ENCODE assay signal across 8 cellular contexts in genomic region chr2:46062637-46063412, GRCh38.
DNase-seq lines count a peak whose midpoint lies in the region; ATAC-seq, FAIRE-seq and TF ChIP-seq lines count a peak whose summit lies in the region.

No MANE protein-coding gene starts in this region.

- TF ChIP-seq POLR2A in heart left ventricle (IDR thresholded peaks at IDR 0.05) = no peak

- no peaks in the 10 kb centered on the region for H3K79me2 ChIP-seq in SU-DHL-6 (ENCODE audit: insufficient read depth, low read length)

- H3K4me1 ChIP-seq in heart left ventricle (peaks cover 0 to 55% (median 23%) of the 10 kb centered on the region in 12 donors), psoas muscle (no peaks in the 10 kb centered on the region)

- intact Hi-C loops in heart left ventricle (cut with DNase I) = loop anchor here (1.0 to 10.0 kb wide), 13 partner anchors 51 to 304 kb away; partner anchors contain the start of gene EPAS1 (in 9 of the 10)
- intact Hi-C loops in psoas muscle (cut with DNase I) = loop anchor here (2.0 to 10.0 kb wide), 3 partner anchors 232 to 398 kb away; partner anchors contain the start of gene EPAS1 (in 1 of the 2)

- H3K36me3 ChIP-seq in SU-DHL-6 (ENCODE audit: low read length) = no peaks in the 10 kb centered on the region
- H3K36me3 ChIP-seq in heart left ventricle = no peaks in the 10 kb centered on the region
- H3K36me3 ChIP-seq in psoas muscle (ENCODE audit: insufficient read depth in 1 of 2, low read depth in 1 of 2) = no peaks in the 10 kb centered on the region

- H3K9ac ChIP-seq in SU-DHL-6 (ENCODE audit: low read length) = no peak overlapping the region

- H3F3A ChIP-seq in SU-DHL-6 (ENCODE audit: insufficient read depth) = no peaks in the 10 kb centered on the region

- H3K4me1 Mint-ChIP-seq in activated naive CD8-positive, alpha-beta T cell treated with anti-CD3 and anti-CD28 coated beads, Interleukin-2, amount 10 ng/mL, durations not matched to agents 7 days and 5 days = peaks cover 7% of the 10 kb centered on the region

- H3K9me3 ChIP-seq in SU-DHL-6 (ENCODE audit: insufficient read depth, low read length) (no peaks in the 10 kb centered on the region), heart left ventricle (no peaks in the 10 kb centered on the region), psoas muscle (no peaks in the 10 kb centered on the region)

- peaks cover 4% of the 10 kb centered on the region for H3K27me3 Mint-ChIP-seq in activated naive CD8-positive, alpha-beta T cell treated with anti-CD3 and anti-CD28 coated beads, Interleukin-2, amount 10 ng/mL, durations not matched to agents 7 days and 5 days

- no peak overlapping the region for H3K4me3 Mint-ChIP-seq in activated naive CD8-positive, alpha-beta T cell treated with anti-CD3 and anti-CD28 coated beads, Interleukin-2, amount 10 ng/mL, durations not matched to agents 7 days and 5 days

- FAIRE-seq in urothelium cell line (lab: Jason Lieb, UNC) = no peak

- no peak overlapping the region for H3K27ac Mint-ChIP-seq in activated naive CD8-positive, alpha-beta T cell treated with anti-CD3 and anti-CD28 coated beads, Interleukin-2, amount 10 ng/mL, durations not matched to agents 7 days and 5 days

- H2AFZ ChIP-seq in SU-DHL-6 (ENCODE audit: low read depth, low read length, severe bottlenecking) = no peak overlapping the region

- peak; percentile 47 for ATAC-seq in activated naive CD8-positive, alpha-beta T cell treated with anti-CD3 and anti-CD28 coated beads, Interleukin-2, amount 10 ng/mL, durations not matched to agents 7 days and 5 days (ENCODE audit: low read depth)
- ATAC-seq in heart left ventricle (peak; percentile 63 to 84 (median 80)), psoas muscle (peak; percentile 58 to 91 (median 76)), HG02981 (IDR thresholded peaks at IDR 0.05; ENCODE audit: unreplicated experiment) (no peak)

- H3K27me3 ChIP-seq in SU-DHL-6 (ENCODE audit: low read length) (no peaks in the 10 kb centered on the region), heart left ventricle (no peaks in the 10 kb centered on the region), psoas muscle (ENCODE audit: insufficient read depth in 3 of 3, low read length in 2 of 3) (no peaks in the 10 kb centered on the region)

- TF ChIP-seq CTCF in SU-DHL-6 (IDR thresholded peaks at IDR 0.05; ENCODE audit: insufficient read depth, low read length, poor library complexity, severe bottlenecking) (peak; percentile 83), heart left ventricle (IDR thresholded peaks at IDR 0.05) (peak; percentile 82 to 96 (median 88)), psoas muscle (IDR thresholded peaks at IDR 0.05) (peak; percentile 88)

- no peaks in the 10 kb centered on the region for H3K9me2 ChIP-seq in SU-DHL-6 (replicated peaks; ENCODE audit: insufficient read depth, low read length)

- DNase-seq in GM04503 (ENCODE audit: low read depth) (peak; percentile 52), NCI-H1092 treated with DMSO at 0.1 percent for 48 hours (lab: John Stamatoyannopoulos, UW) (peak; percentile 30), heart left ventricle (peak in 4 of 5 donors; percentile 84 to 91 (median 88)), psoas muscle (peak; percentile 74 to 79), urothelium cell line (ENCODE audit: low spot score) (peak; percentile 80)
- peak; percentile 52 for DNase-seq in activated naive CD8-positive, alpha-beta T cell treated with anti-CD3 and anti-CD28 coated beads, Interleukin-2, amount 10 ng/mL, durations not matched to agents 7 days and 5 days

- no peak overlapping the region for H3K27ac ChIP-seq in SU-DHL-6 (ENCODE audit: low read depth, low read length)
- H3K27ac ChIP-seq in heart left ventricle = peak overlapping the region in 11 of 12 donors; percentile 33 to 82 (median 69)
- no peak overlapping the region for H3K27ac ChIP-seq in psoas muscle

- no peak overlapping the region for H3K4me3 ChIP-seq in SU-DHL-6 (ENCODE audit: insufficient read depth, low read length, poor library complexity, severe bottlenecking)
- peak overlapping the region in 2 of 12 donors; percentile 6 to 19 for H3K4me3 ChIP-seq in heart left ventricle
- no peak overlapping the region for H3K4me3 ChIP-seq in psoas muscle

- H4K20me1 ChIP-seq in SU-DHL-6 (ENCODE audit: low read depth, low read length) = no peaks in the 10 kb centered on the region; the same call in 1 of the 2 replicates

- POLR2A ChIA-PET in activated naive CD8-positive, alpha-beta T cell treated with anti-CD3 and anti-CD28 coated beads, Interleukin-2, amount 10 ng/mL, durations not matched to agents 7 days and 5 days (lab: Charles Lee) = interaction anchor here (0.7 kb wide), 1 partner anchor 15 kb away, joined by 3 read pairs; no protein-coding TSS in a partner anchor

- H3K9me3 Mint-ChIP-seq in activated naive CD8-positive, alpha-beta T cell treated with anti-CD3 and anti-CD28 coated beads, Interleukin-2, amount 10 ng/mL, durations not matched to agents 7 days and 5 days = no peaks in the 10 kb centered on the region

- 42 to 48% (median 42%) methylated on average over 15 of the region's 15 CpGs for WGBS in heart left ventricle, 4 donors
- 47 to 52% (median 47%) methylated on average over 15 of the region's 15 CpGs for WGBS in psoas muscle, 3 donors

- H3K4me2 ChIP-seq in SU-DHL-6 (ENCODE audit: low read depth, low read length, poor library complexity, severe bottlenecking) = no peak overlapping the region

- H3K36me3 Mint-ChIP-seq in activated naive CD8-positive, alpha-beta T cell treated with anti-CD3 and anti-CD28 coated beads, Interleukin-2, amount 10 ng/mL, durations not matched to agents 7 days and 5 days = no peaks in the 10 kb centered on the region

Comparison
In these comparisons a context has a peak if more than half of its experiments do, and no peak if none do; other contexts are left out.
1. DNase-seq: peak in every context shown above with its lines; median percentile 88 in heart left ventricle; 80 in urothelium cell line; 76 in psoas muscle; 52 in GM04503; 52 in activated naive CD8-positive, alpha-beta T cell treated with anti-CD3 and anti-CD28 coated beads, Interleukin-2, amount 10 ng/mL, durations not matched to agents 7 days and 5 days; 30 in NCI-H1092 treated with DMSO at 0.1 percent for 48 hours.
2. H3K27ac ChIP-seq: peak in heart left ventricle (11 of 12); none in SU-DHL-6 (single experiment) and psoas muscle (single experiment).
3. Peak in every context shown above with its lines, with median percentiles within 50 percentile points of each other: CTCF ChIP-seq.